ENCODE assay signal across 15 cellular contexts in the genomic region with DNA sequence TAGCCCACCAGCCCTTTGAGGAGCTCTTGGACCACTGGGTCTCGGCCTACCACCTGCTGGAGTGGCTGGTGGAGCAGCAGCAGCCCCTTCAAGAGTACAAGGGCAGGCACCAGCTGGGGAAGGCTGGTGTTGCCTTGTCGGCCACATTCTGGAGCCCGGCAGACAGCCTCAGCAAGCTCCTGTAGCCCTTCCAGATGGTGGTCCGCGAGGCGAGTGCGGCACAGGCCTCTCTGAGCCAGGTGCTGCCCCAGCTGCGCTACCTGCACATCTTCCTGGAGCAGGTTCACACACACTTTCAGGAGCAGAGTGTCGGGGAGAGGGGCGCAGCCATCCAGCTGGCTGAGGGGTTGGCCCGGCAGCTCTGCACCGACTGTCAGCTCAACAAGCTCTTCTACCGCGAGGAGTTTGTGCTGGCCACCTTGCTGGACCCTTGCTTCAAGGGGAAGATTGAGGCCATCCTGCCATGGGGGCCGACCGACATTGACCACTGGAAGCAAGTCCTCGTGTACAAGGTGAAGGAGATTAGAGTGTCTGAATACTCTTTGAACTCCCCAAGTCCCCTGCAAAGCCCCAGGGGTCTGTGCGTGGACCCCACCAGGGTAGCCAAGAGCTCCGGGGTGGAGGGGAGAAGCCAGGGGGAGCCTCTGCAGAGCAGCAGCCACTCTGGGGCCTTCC. TPM values are rescaled to one million over a fixed set of nuclear protein-coding genes. Genes with fewer than 3 reads are reported as not detected.
DNase-seq lines count a peak whose midpoint lies in the region; ATAC-seq and TF ChIP-seq lines count a peak whose summit lies in the region.
"Had no signal": no experiment of that assay in that cellular context is flagged by ENCODE, and none has a peak within 500 bp of the region (broad histone marks: within the 10 kb centered on the region; RNA-seq: fewer than 3 reads in every experiment).

No MANE protein-coding gene starts in this region.

- no peaks in the 10 kb centered on the region for H3K9me3 ChIP-seq in SJCRH30 (replicated peaks)

- no peaks in the 10 kb centered on the region for H3K36me3 ChIP-seq in SJCRH30

- in situ Hi-C loops in GM13976 (cut with MboI; ENCODE audit: low sequenced_read_pairs, unreplicated experiment): no loop called here

- no peak overlapping the region for H3K4me3 ChIP-seq in SJCRH30
- H3K4me3 ChIP-seq: GM23248 had no signal

- no peak for ATAC-seq in GM21619 (IDR thresholded peaks at IDR 0.05; ENCODE audit: unreplicated experiment)
- ATAC-seq: CD8-positive, alpha-beta T cell had no signal

- H3K27ac ChIP-seq in SJCRH30: peak overlapping the region; percentile 48
- H3K27ac ChIP-seq: GM23248 had no signal

- no peaks in the 10 kb centered on the region for H3K27me3 ChIP-seq in SJCRH30

- DNase-seq in GM13976 (ENCODE audit: low spot score): peak; percentile 20
- DNase-seq in SJCRH30: no peak
- DNase-seq in myocyte (ENCODE audit: low read depth): peak; percentile 24
- DNase-seq in stimulated activated CD4-positive, alpha-beta T cell treated with anti-CD3 and anti-CD28 coated beads, Interleukin-4, amount 100 ng/mL, for 1 hour: no peak
- DNase-seq in stimulated activated CD4-positive, alpha-beta T cell treated with anti-CD3 and anti-CD28 coated beads, Interleukin-4, amount 100 ng/mL, for 4 hours: no peak
- DNase-seq: CD8-positive, alpha-beta T cell; DND-41; GM23248; NCI-H1417; NCI-H187 treated with DMSO at 0.1 percent for 48 hours; NK-92 treated with Interleukin-12 subunit alpha and Interleukin-12 subunit beta, amount 100 ng/mL, for 24 hours; SHP77 treated with DMSO at 0.1 percent for 48 hours had no signal

- TF ChIP-seq CTCF in GM13976 (IDR thresholded peaks at IDR 0.05; ENCODE audit: borderline replicate concordance, control extremely low read depth, extremely low read depth, insufficient read depth, missing control alignments): no peak

- peaks cover 17% of the 10 kb centered on the region for H3K4me1 ChIP-seq in SJCRH30

RNA-seq across cellular contexts. Expression of gene ACTR3C, which starts 7.0 kb away (rescaled TPM):
- 1.7 and 4.6 TPM in 2 replicates for total RNA-seq in SJCRH30 (2014; rRNA removed; shearing (Covaris generic))
- total RNA-seq in myocyte: 0.32 TPM in 1 of 2 replicates, not detected in the other
- not detected for polyA plus RNA-seq in myocyte (2012)
- total RNA-seq: GM23248, OCI-LY7 had no signal
- polyA plus RNA-seq: GM23248 had no signal

RNA-seq across cellular contexts. Expression of gene LRRC61, which starts 7.2 kb away (rescaled TPM):
- total RNA-seq in SJCRH30 (2014; rRNA removed; shearing (Covaris generic)): not detected in 2 replicates
- not detected in 2 replicates for total RNA-seq in myocyte
- 0.30 TPM for polyA plus RNA-seq in myocyte (2012)
- total RNA-seq: A172, GM23248, OCI-LY7 had no signal
- polyA plus RNA-seq: GM23248 had no signal

RNA-seq across cellular contexts. Expression of gene RARRES2, which starts 11.1 kb away (rescaled TPM):
- total RNA-seq in SJCRH30 (2014; rRNA removed; shearing (Covaris generic)): 68.1 and 89.7 TPM in 2 replicates
- total RNA-seq in myocyte: 202 and 252 TPM in 2 replicates
- 278 TPM for polyA plus RNA-seq in myocyte (2012)
- total RNA-seq: CD8-positive, alpha-beta T cell; GM23248; OCI-LY7 had no signal
- polyA plus RNA-seq: GM23248 had no signal

RNA-seq across cellular contexts. Expression of gene REPIN1, which starts 38.3 kb away (rescaled TPM):
- total RNA-seq in SJCRH30 (2014; rRNA removed; shearing (Covaris generic)): 174 and 183 TPM in 2 replicates
- 262 and 362 TPM in 2 replicates for total RNA-seq in myocyte
- polyA plus RNA-seq in myocyte (2012): 117 TPM

RNA-seq across cellular contexts. Expression of gene ZNF775, which starts 48.8 kb away (rescaled TPM):
- total RNA-seq in SJCRH30 (2014; rRNA removed; shearing (Covaris generic)): 8.1 and 9.5 TPM in 2 replicates
- 17.8 and 21.2 TPM in 2 replicates for total RNA-seq in myocyte
- polyA plus RNA-seq in myocyte (2012): 7.3 TPM

Comparison
In these comparisons a context has a peak if more than half of its experiments do, and no peak if none do; other contexts are left out.
1. DNase-seq: peak in GM13976 (single experiment) and myocyte (single experiment); none in SJCRH30 (0 of 2), stimulated activated CD4-positive, alpha-beta T cell treated with anti-CD3 and anti-CD28 coated beads, Interleukin-4, amount 100 ng/mL, for 1 hour (single experiment) and stimulated activated CD4-positive, alpha-beta T cell treated with anti-CD3 and anti-CD28 coated beads, Interleukin-4, amount 100 ng/mL, for 4 hours (0 of 2).